ENCODE assay signal across 24 cellular contexts in the genomic region with DNA sequence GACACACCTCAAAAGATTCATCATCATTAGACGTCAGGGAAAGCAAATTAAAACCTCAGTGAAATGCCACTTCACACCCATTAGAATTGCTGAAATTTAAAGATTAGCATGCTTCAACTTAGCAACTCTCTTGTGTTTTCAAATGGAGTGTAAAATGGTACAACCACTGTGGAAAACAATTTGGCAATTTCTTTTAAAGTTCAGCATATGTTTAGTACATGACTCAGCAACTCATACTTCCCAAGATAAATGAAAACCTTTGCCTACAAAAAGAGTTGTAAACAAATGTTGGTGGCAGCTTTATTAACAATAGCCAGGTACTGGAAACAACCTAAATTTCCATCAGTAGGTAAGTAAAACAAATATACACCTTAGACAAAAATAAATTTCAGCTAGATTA.
"Had no signal": no experiment of that assay in that cellular context is flagged by ENCODE, and none has a peak within 500 bp of the region (broad histone marks: within the 10 kb centered on the region; RNA-seq: fewer than 3 reads in every experiment).

No MANE protein-coding gene starts in this region.

- H3K27me3 Mint-ChIP-seq: activated CD4-positive, alpha-beta T cell treated with anti-CD3 and anti-CD28 coated beads, Interleukin-2, amount 10 ng/mL, durations not matched to agents 7 days and 5 days; activated CD8-positive, alpha-beta memory T cell treated with anti-CD3 and anti-CD28 coated beads, Interleukin-2, amount 10 ng/mL, durations not matched to agents 7 days and 5 days; activated CD8-positive, alpha-beta T cell treated with anti-CD3 and anti-CD28 coated beads for 36 hours; activated naive CD8-positive, alpha-beta T cell treated with anti-CD3 and anti-CD28 coated beads, Interleukin-2, amount 50 U/mL, for 24 hours; stimulated activated naive B cell treated with anti-CD40 and anti-IgM and Interleukin-4, amounts not matched to agents 10 μg/mL and 1 μg/mL and 100 μg/mL, for 72 hours had no signal

- H3K36me3 Mint-ChIP-seq: natural killer cell had no signal

- DNase-seq: activated CD4-positive, alpha-beta T cell treated with anti-CD3 and anti-CD28 coated beads, Interleukin-2, amount 10 ng/mL, durations not matched to agents 7 days and 5 days; activated CD8-positive, alpha-beta memory T cell treated with anti-CD3 and anti-CD28 coated beads, Interleukin-2, amount 10 ng/mL, durations not matched to agents 7 days and 5 days; activated CD8-positive, alpha-beta T cell treated with anti-CD3 and anti-CD28 coated beads for 36 hours; activated effector memory CD4-positive, alpha-beta T cell treated with anti-CD3 and anti-CD28 coated beads, Interleukin-2, amount 50 U/mL, for 16 hours; activated naive CD4-positive, alpha-beta T cell treated with anti-CD3 and anti-CD28 coated beads, Interleukin-2, amount 50 U/mL, for 16 hours; activated naive CD8-positive, alpha-beta T cell treated with anti-CD3 and anti-CD28 coated beads, Interleukin-2, amount 50 U/mL, for 24 hours; activated T-cell treated with anti-CD3 and anti-CD28 coated beads for 4 hours; anterior cingulate cortex; body of pancreas; cortex of kidney; endodermal cell; heart left ventricle; islet precursor cell; left cardiac atrium; midbrain; natural killer cell; retina; sigmoid colon; stimulated activated CD4-positive, alpha-beta T cell treated with anti-CD3 and anti-CD28 coated beads, Interleukin-2, amount 100 ng/mL, for 48 hours; stimulated activated CD8-positive, alpha-beta memory T cell treated with anti-CD3 and anti-CD28 coated beads, Interleukin-4, amount 100 ng/mL, for 48 hours; stimulated activated naive B cell treated with anti-CD40 and anti-IgM and Interleukin-4, amounts not matched to agents 10 μg/mL and 1 μg/mL and 100 μg/mL, for 72 hours; trophoblast cell had no signal

- H3K4me1 Mint-ChIP-seq: activated CD4-positive, alpha-beta T cell treated with anti-CD3 and anti-CD28 coated beads, Interleukin-2, amount 10 ng/mL, durations not matched to agents 7 days and 5 days; activated CD8-positive, alpha-beta memory T cell treated with anti-CD3 and anti-CD28 coated beads, Interleukin-2, amount 10 ng/mL, durations not matched to agents 7 days and 5 days; endodermal cell; natural killer cell had no signal

- H3K9me3 Mint-ChIP-seq: activated CD4-positive, alpha-beta T cell treated with anti-CD3 and anti-CD28 coated beads, Interleukin-2, amount 10 ng/mL, durations not matched to agents 7 days and 5 days; activated CD8-positive, alpha-beta T cell treated with anti-CD3 and anti-CD28 coated beads for 36 hours; activated naive CD8-positive, alpha-beta T cell treated with anti-CD3 and anti-CD28 coated beads, Interleukin-2, amount 50 U/mL, for 24 hours; endodermal cell; natural killer cell; stimulated activated naive B cell treated with anti-CD40 and anti-IgM and Interleukin-4, amounts not matched to agents 10 μg/mL and 1 μg/mL and 100 μg/mL, for 72 hours had no signal

- H3K4me3 Mint-ChIP-seq: activated CD4-positive, alpha-beta T cell treated with anti-CD3 and anti-CD28 coated beads, Interleukin-2, amount 10 ng/mL, durations not matched to agents 7 days and 5 days; activated CD8-positive, alpha-beta memory T cell treated with anti-CD3 and anti-CD28 coated beads, Interleukin-2, amount 10 ng/mL, durations not matched to agents 7 days and 5 days; activated CD8-positive, alpha-beta T cell treated with anti-CD3 and anti-CD28 coated beads for 36 hours; activated naive CD8-positive, alpha-beta T cell treated with anti-CD3 and anti-CD28 coated beads, Interleukin-2, amount 50 U/mL, for 24 hours; endodermal cell; natural killer cell; stimulated activated naive B cell treated with anti-CD40 and anti-IgM and Interleukin-4, amounts not matched to agents 10 μg/mL and 1 μg/mL and 100 μg/mL, for 72 hours had no signal

- H3K27ac Mint-ChIP-seq: activated CD4-positive, alpha-beta T cell treated with anti-CD3 and anti-CD28 coated beads, Interleukin-2, amount 10 ng/mL, durations not matched to agents 7 days and 5 days; activated CD8-positive, alpha-beta memory T cell treated with anti-CD3 and anti-CD28 coated beads, Interleukin-2, amount 10 ng/mL, durations not matched to agents 7 days and 5 days; activated CD8-positive, alpha-beta T cell treated with anti-CD3 and anti-CD28 coated beads for 36 hours; activated naive CD8-positive, alpha-beta T cell treated with anti-CD3 and anti-CD28 coated beads, Interleukin-2, amount 50 U/mL, for 24 hours; endodermal cell; natural killer cell; stimulated activated naive B cell treated with anti-CD40 and anti-IgM and Interleukin-4, amounts not matched to agents 10 μg/mL and 1 μg/mL and 100 μg/mL, for 72 hours had no signal

- H3K4me3 ChIP-seq: body of pancreas, cardiac muscle cell, heart left ventricle, sigmoid colon, vagina had no signal
